ENCODE assay signal across 10 cellular contexts in genomic region chr12:104985206-104985605, GRCh38. TPM values are rescaled to one million over a fixed set of nuclear protein-coding genes. Genes with fewer than 3 reads are reported as not detected.
DNase-seq lines count a peak whose midpoint lies in the region; ATAC-seq, FAIRE-seq and TF ChIP-seq lines count a peak whose summit lies in the region.
"Had no signal": no experiment of that assay in that cellular context is flagged by ENCODE, and none has a peak within 500 bp of the region (broad histone marks: within the 10 kb centered on the region; RNA-seq: fewer than 3 reads in every experiment).

No MANE protein-coding gene starts in this region.

- no peak for FAIRE-seq in RCC 7860 (lab: Jason Lieb, UNC)

- 52 to 62% methylated on average over 4 of the region's 4 CpGs for WGBS in esophagus squamous epithelium, 2 donors

- H3K9me3 ChIP-seq in A673 (ENCODE audit: low read depth, low read length, poor library complexity, severe bottlenecking) (no peaks in the 10 kb centered on the region), esophagus squamous epithelium (no peaks in the 10 kb centered on the region)

- peak; percentile 14 for DNase-seq in A673 (ENCODE audit: low spot score)
- peak; percentile 44 for DNase-seq in GM12865 (ENCODE audit: low read depth)
- DNase-seq in SHP77 (lab: John Stamatoyannopoulos, UW): peak; percentile 49 to 60
- no peak for DNase-seq in esophagus squamous epithelium (lab: John Stamatoyannopoulos, UW)
- DNase-seq in RCC 7860 (ENCODE audit: low spot score): no peak
- DNase-seq in hypothalamus (lab: John Stamatoyannopoulos, UW): no peak
- DNase-seq: anterior cingulate cortex, DMS79 had no signal

- H3K36me3 ChIP-seq in A673 (ENCODE audit: insufficient read depth, low read length, poor library complexity, severe bottlenecking) (peaks cover 9% of the 10 kb centered on the region), esophagus squamous epithelium (peaks cover 0 to 16% (median 0%) of the 10 kb centered on the region in 3 donors)

- H3K4me3 ChIP-seq in A673 (ENCODE audit: low read depth, low read length, poor library complexity, severe bottlenecking) (no peak overlapping the region), GM12865 (ENCODE audit: low read depth, low read length) (no peak overlapping the region), esophagus squamous epithelium (peak overlapping the region in 3 of 4 donors; percentile 64 to 96 (median 69))

- H3K27ac ChIP-seq in A673 (ENCODE audit: low read depth, low read length, poor library complexity, severe bottlenecking): no peak overlapping the region
- H3K27ac ChIP-seq in esophagus squamous epithelium: peak overlapping the region in 1 of 4 donors; percentile 76

- no TSS peak for BruUV-seq in A673 (replicated peaks; lab: Mats Ljungman, UMichigan)

- H3K27me3 ChIP-seq in A673 (replicated peaks; ENCODE audit: insufficient read depth, low read depth, low read length, poor library complexity) (no peaks in the 10 kb centered on the region), esophagus squamous epithelium (no peaks in the 10 kb centered on the region)

- ATAC-seq in HG03159 (IDR thresholded peaks at IDR 0.05; ENCODE audit: unreplicated experiment): no peak
- no peak for ATAC-seq in HG03045 (IDR thresholded peaks at IDR 0.05; ENCODE audit: unreplicated experiment)

- CTCF ChIA-PET in A673 (lab: Charles Lee): no interaction called here

- POLR2A ChIA-PET in A673 (lab: Charles Lee; ENCODE audit: low non-redundant PET): no interaction called here

- H3K4me1 ChIP-seq in A673 (ENCODE audit: insufficient read depth, low read length, poor library complexity, severe bottlenecking): peaks cover 4% of the 10 kb centered on the region
- peaks cover 10 to 28% (median 15%) of the 10 kb centered on the region in 3 donors for H3K4me1 ChIP-seq in esophagus squamous epithelium

- TF ChIP-seq CTCF in A673 (conservative IDR thresholded peaks at IDR 0.05; ENCODE audit: low read depth, low read length): 0 out of 2 replicates have a peak, but pooled peaks have one; percentile 19
- TF ChIP-seq CTCF in GM12865 (IDR thresholded peaks at IDR 0.05; ENCODE audit: insufficient read depth, low read depth, low read length, missing control alignments): peak; percentile 19
- peak in 2 of 6 experiments; percentile 16 to 30 for TF ChIP-seq CTCF in esophagus squamous epithelium (IDR thresholded peaks at IDR 0.05)

- intact Hi-C loops in A673 (cut with micrococcal nuclease; ENCODE audit: unreplicated experiment): loop anchor here (5.0 kb wide), 1 partner anchor 67 kb away; no protein-coding TSS in a partner anchor
- intact Hi-C loops in esophagus squamous epithelium (cut with DNase I): no loop called here

- no peak for TF ChIP-seq POLR2A in esophagus squamous epithelium (IDR thresholded peaks at IDR 0.05)

RNA-seq across cellular contexts. Expression of gene NOPCHAP1, which starts 0.9 kb away (rescaled TPM):
- 31.2 and 32.5 TPM in 2 replicates for total RNA-seq in A673 (2021)
- total RNA-seq in esophagus squamous epithelium: 1 to 10 TPM in 3 of 4 donors, under 1 TPM in 1; 0.76 to 9.3 (median 5.2) TPM

RNA-seq across cellular contexts. Expression of gene SLC41A2, which starts 27.1 kb away (rescaled TPM):
- total RNA-seq in A673 (2021): 0.24 and 0.35 TPM in 2 replicates
- 1 to 10 TPM in 3 of 4 donors, under 1 TPM in 1; 0.61 to 7.2 (median 3.6) TPM for total RNA-seq in esophagus squamous epithelium

Comparison
In these comparisons a context has a peak if more than half of its experiments do, and no peak if none do; other contexts are left out.
1. DNase-seq: peak in A673 (single experiment), GM12865 (single experiment) and SHP77 (2 of 2); none in esophagus squamous epithelium (single experiment), RCC 7860 (single experiment) and hypothalamus (0 of 51).
2. H3K4me3 ChIP-seq: peak in esophagus squamous epithelium (3 of 4); none in A673 (single experiment) and GM12865 (single experiment).